17 cellular contexts compared by ENCODE assay signal in genomic region chr3:8421267-8421666, GRCh38.
A peak's percentile ranks its signal among the peaks of the same experiment; 100 is the strongest.
DNase-seq lines count a peak whose midpoint lies in the region; ATAC-seq and TF ChIP-seq lines count a peak whose summit lies in the region.
"Had no signal": no experiment of that assay in that cellular context is flagged by ENCODE, and none has a peak within 500 bp of the region (broad histone marks: within the 10 kb centered on the region; RNA-seq: fewer than 3 reads in every experiment).

No MANE protein-coding gene starts in this region.

- no peak for DNase-seq in chondrocyte (ENCODE audit: low spot score)
- DNase-seq in aorta: no peak
- no peak for DNase-seq in dedifferentiated amniotic fluid mesenchymal stem cell (ENCODE audit: extremely low spot score)
- DNase-seq in occipital lobe (lab: John Stamatoyannopoulos, UW): no peak
- DNase-seq: activated T-cell treated with anti-CD3 and anti-CD28 coated beads for 4 hours, anterior cingulate cortex, H7, IMR-90, NCI-H2107, RPMI8226, testis had no signal

- H3K9me3 Mint-ChIP-seq in chondrocyte (ENCODE audit: low read depth): peaks cover 11% of the 10 kb centered on the region
- H3K9me3 Mint-ChIP-seq: natural killer cell treated with Interleukin-12 subunit alpha and Interleukin-12 subunit beta and Interleukin-15 and Interleukin-18, amount 100 ng/mL, for 72 hours had no signal

- TF ChIP-seq CTCF in C4-2B (conservative IDR thresholded peaks at IDR 0.05): peak; percentile 30
- TF ChIP-seq CTCF in GM12875 (IDR thresholded peaks at IDR 0.05; ENCODE audit: borderline replicate concordance, insufficient read depth, low read depth, low read length): 0 out of 2 replicates have a peak, but pooled peaks have one; percentile 8
- TF ChIP-seq CTCF in OCI-LY3 (IDR thresholded peaks at IDR 0.05; ENCODE audit: low read depth, low read length): peak; percentile 47
- TF ChIP-seq CTCF in chondrocyte (IDR thresholded peaks at IDR 0.05): peak; percentile 50

- H3K4me2 ChIP-seq in OCI-LY3 (ENCODE audit: low read length): no peak overlapping the region

- peaks cover 8% of the 10 kb centered on the region for H3K4me1 Mint-ChIP-seq in chondrocyte (ENCODE audit: low read depth)

- WGBS in aorta, 2 donors: 90 to 92% methylated on average over 3 of the region's 3 CpGs

- H3K27me3 ChIP-seq in OCI-LY3 (ENCODE audit: low read depth, low read length) (peaks cover 4% of the 10 kb centered on the region; the same call in 1 of the 2 replicates), aorta (ENCODE audit: control insufficient read depth in 1 of 2, insufficient read depth in 2 of 2, low read length in 1 of 2) (no peaks in the 10 kb centered on the region)
- H3K27me3 ChIP-seq: testis had no signal

- no peak overlapping the region for H3K9ac ChIP-seq in OCI-LY3 (ENCODE audit: low read length)

- intact Hi-C loops in aorta (cut with DNase I): no loop called here

- H3K27ac ChIP-seq in C4-2B: no peak overlapping the region
- H3K27ac ChIP-seq in OCI-LY3 (ENCODE audit: low read length): no peak overlapping the region
- H3K27ac ChIP-seq in aorta (ENCODE audit: low read depth in 1 of 2, low read length in 2 of 2): no peak overlapping the region
- H3K27ac ChIP-seq: testis had no signal

- H4K20me1 ChIP-seq in OCI-LY3 (ENCODE audit: insufficient read depth, low read length): no peaks in the 10 kb centered on the region

- H3K4me3 Mint-ChIP-seq in chondrocyte (ENCODE audit: unreplicated experiment): no peak overlapping the region
- H3K4me3 Mint-ChIP-seq: natural killer cell treated with Interleukin-12 subunit alpha and Interleukin-12 subunit beta and Interleukin-15 and Interleukin-18, amount 100 ng/mL, for 72 hours had no signal

- no peaks in the 10 kb centered on the region for H3K79me2 ChIP-seq in OCI-LY3 (ENCODE audit: low read length)

- peaks cover 5% of the 10 kb centered on the region; the same call in 1 of the 2 replicates for H3K9me3 ChIP-seq in OCI-LY3 (ENCODE audit: insufficient read depth, low read length)
- peaks cover 4% of the 10 kb centered on the region for H3K9me3 ChIP-seq in aorta (ENCODE audit: control insufficient read depth, low read length)
- H3K9me3 ChIP-seq: testis had no signal

- H2AFZ ChIP-seq in OCI-LY3 (ENCODE audit: low read depth, low read length): no peak overlapping the region

- H3K4me3 ChIP-seq in GM12875 (ENCODE audit: low read depth, low read length) (no peak overlapping the region), OCI-LY3 (ENCODE audit: low read length) (no peak overlapping the region), aorta (ENCODE audit: low read length in 2 of 2) (no peak overlapping the region)
- H3K4me3 ChIP-seq: testis had no signal

- H3K27ac Mint-ChIP-seq in chondrocyte (ENCODE audit: unreplicated experiment): no peak overlapping the region
- H3K27ac Mint-ChIP-seq: natural killer cell treated with Interleukin-12 subunit alpha and Interleukin-12 subunit beta and Interleukin-15 and Interleukin-18, amount 100 ng/mL, for 72 hours had no signal

- no peaks in the 10 kb centered on the region for H3K27me3 Mint-ChIP-seq in chondrocyte (ENCODE audit: low read depth)
- H3K27me3 Mint-ChIP-seq: natural killer cell treated with Interleukin-12 subunit alpha and Interleukin-12 subunit beta and Interleukin-15 and Interleukin-18, amount 100 ng/mL, for 72 hours had no signal

- ATAC-seq in aorta (ENCODE audit: low FRiP score) (no peak), HG02938 (IDR thresholded peaks at IDR 0.05; ENCODE audit: unreplicated experiment) (no peak)
- ATAC-seq: left lobe of liver had no signal

- no peaks in the 10 kb centered on the region for H3K4me1 ChIP-seq in OCI-LY3 (ENCODE audit: low read length)
- no peaks in the 10 kb centered on the region for H3K4me1 ChIP-seq in aorta (ENCODE audit: control insufficient read depth in 1 of 2, insufficient read depth in 2 of 2, low read length in 2 of 2)
- H3K4me1 ChIP-seq: testis had no signal

- H3K36me3 ChIP-seq in OCI-LY3 (replicated peaks; ENCODE audit: low read depth, low read length) (no peaks in the 10 kb centered on the region), aorta (ENCODE audit: control insufficient read depth in 1 of 2, insufficient read depth in 2 of 2, low read length in 1 of 2) (no peaks in the 10 kb centered on the region)

- peaks cover 4% of the 10 kb centered on the region for H3K36me3 Mint-ChIP-seq in chondrocyte (ENCODE audit: low read depth)
- H3K36me3 Mint-ChIP-seq: natural killer cell treated with Interleukin-12 subunit alpha and Interleukin-12 subunit beta and Interleukin-15 and Interleukin-18, amount 100 ng/mL, for 72 hours had no signal
